Comparison of ENCODE assay signal across 26 cellular contexts in genomic region chr3:72278349-72279067, GRCh38.
A peak's percentile ranks its signal among the peaks of the same experiment; 100 is the strongest.
DNase-seq lines count a peak whose midpoint lies in the region; ATAC-seq, FAIRE-seq and TF ChIP-seq lines count a peak whose summit lies in the region.
"Had no signal": no experiment of that assay in that cellular context is flagged by ENCODE, and none has a peak within 500 bp of the region (broad histone marks: within the 10 kb centered on the region; RNA-seq: fewer than 3 reads in every experiment).

No MANE protein-coding gene starts in this region.

- H3K4me1 ChIP-seq in HepG2 (ENCODE audit: insufficient read depth, low read length) (peaks cover 10% of the 10 kb centered on the region), right lobe of liver (peaks cover 0 to 12% (median 2%) of the 10 kb centered on the region in 4 donors), sigmoid colon (peaks cover 0 to 38% (median 29%) of the 10 kb centered on the region in 4 donors)

- no TSS peak for BruUV-seq in HepG2 (replicated peaks; lab: Mats Ljungman, UMichigan)

- CTCF ChIA-PET in HepG2 (lab: Yijun Ruan, JAX; ENCODE audit: low intra/inter-chr PET ratio, low total read pairs) = no interaction called here
- CTCF ChIA-PET in activated naive CD4-positive, alpha-beta T cell treated with anti-CD3 and anti-CD28 coated beads for 36 hours (lab: Charles Lee) = interaction anchor here (0.6 to 0.9 kb wide), 3 partner anchors 11 to 1141 kb away, joined by 3 to 5 read pairs (median 3); partner anchors contain the start of gene GPR27

- DNase-seq in HepG2 (ENCODE audit: low spot score) (no peak), right lobe of liver (no peak), endothelial cell (ENCODE audit: low spot score) (no peak), sigmoid colon (no peak), DMS79 (lab: John Stamatoyannopoulos, UW) (no peak)
- DNase-seq in activated T-cell treated with anti-CD3 and anti-CD28 coated beads, Interleukin-2, amount 50 U/mL, for 1 hour = no peak
- no peak for DNase-seq in activated naive CD4-positive, alpha-beta T cell treated with anti-CD3 and anti-CD28 coated beads for 36 hours
- DNase-seq: 8988T; AML-193; C1 segment of cervical spinal cord; Calu3; CD8-positive, alpha-beta memory T cell; DMS153; GDM1; MG63; NCI-H1048; NCI-H1417 treated with DMSO at 0.1 percent for 48 hours; NCI-H187; NCI-H748 treated with DMSO at 0.1 percent for 48 hours; SIG-M5; SK-N-SH had no signal

- H3K36me3 ChIP-seq in HepG2 (replicated peaks in 1 of 2; ENCODE audit: control insufficient read depth in 1 of 2, insufficient read depth in 2 of 2, low read length in 2 of 2) (no peaks in the 10 kb centered on the region), right lobe of liver (no peaks in the 10 kb centered on the region), sigmoid colon (no peaks in the 10 kb centered on the region)
- H3K36me3 ChIP-seq: MG63 had no signal

- no peak for FAIRE-seq in HepG2 (lab: Jason Lieb, UNC)
- FAIRE-seq: GM18507, GM19239, H54 had no signal

- POLR2A ChIA-PET in HepG2 (lab: Yijun Ruan, JAX) = no interaction called here

- no peak overlapping the region for H3K27ac ChIP-seq in HepG2 (ENCODE audit: extremely low read length, insufficient read depth, low read length)
- H3K27ac ChIP-seq in right lobe of liver = no peak overlapping the region
- H3K27ac ChIP-seq in sigmoid colon = peak overlapping the region in 3 of 4 donors; percentile 65 to 77 (median 70)

- H3K27me3 Mint-ChIP-seq in endothelial cell (ENCODE audit: unreplicated experiment) = peaks cover 9% of the 10 kb centered on the region
- H3K27me3 Mint-ChIP-seq in activated naive CD4-positive, alpha-beta T cell treated with anti-CD3 and anti-CD28 coated beads for 36 hours (ENCODE audit: low read depth) = no peaks in the 10 kb centered on the region

- TF ChIP-seq RAD21 in HepG2 (CRISPR knock-in tag; IDR thresholded peaks at IDR 0.05) = no peak

- H3K36me3 Mint-ChIP-seq in endothelial cell (ENCODE audit: low read depth, unreplicated experiment) = no peaks in the 10 kb centered on the region
- peaks cover 1% of the 10 kb centered on the region for H3K36me3 Mint-ChIP-seq in activated naive CD4-positive, alpha-beta T cell treated with anti-CD3 and anti-CD28 coated beads for 36 hours (ENCODE audit: low read depth)

- TF ChIP-seq CTCF in HepG2 (CRISPR knock-in tag; IDR thresholded peaks at IDR 0.05) (no peak), right lobe of liver (IDR thresholded peaks at IDR 0.05) (no peak), endothelial cell (IDR thresholded peaks at IDR 0.05; ENCODE audit: unreplicated experiment) (no peak), sigmoid colon (IDR thresholded peaks at IDR 0.05) (no peak)

- ATAC-seq in HepG2 = no peak
- no peak for ATAC-seq in right lobe of liver
- ATAC-seq in HG03520 (IDR thresholded peaks at IDR 0.05; ENCODE audit: unreplicated experiment) = no peak
- ATAC-seq: Panc1 had no signal

- no peak overlapping the region for H3K4me3 Mint-ChIP-seq in endothelial cell (ENCODE audit: unreplicated experiment)
- H3K4me3 Mint-ChIP-seq in activated naive CD4-positive, alpha-beta T cell treated with anti-CD3 and anti-CD28 coated beads for 36 hours = no peak overlapping the region
- H3K4me3 Mint-ChIP-seq: CD8-positive, alpha-beta memory T cell had no signal

- in situ Hi-C loops in HepG2 (cut with HindIII; ENCODE audit: extremely low pct_ligation_motif_present, low pct_unique_long_range_greater_than_20kb) = no loop called here

- H3K79me2 ChIP-seq in HepG2 (ENCODE audit: insufficient read depth, low read length) = no peaks in the 10 kb centered on the region

- H3K4me3 ChIP-seq in HepG2 (replicated peaks in 1 of 3; ENCODE audit: insufficient read depth in 1 of 3, low read depth in 2 of 3, low read length in 3 of 3) (no peak overlapping the region), right lobe of liver (no peak overlapping the region), sigmoid colon (no peak overlapping the region)
- H3K4me3 ChIP-seq: MG63 had no signal

- H3K9me3 ChIP-seq in HepG2 (ENCODE audit: low read length) = no peaks in the 10 kb centered on the region
- H3K9me3 ChIP-seq in right lobe of liver = no peaks in the 10 kb centered on the region
- H3K9me3 ChIP-seq in sigmoid colon = no peaks in the 10 kb centered on the region
- H3K9me3 ChIP-seq: SK-N-SH had no signal

- H3K4me1 Mint-ChIP-seq in endothelial cell (ENCODE audit: unreplicated experiment) = peaks cover 41% of the 10 kb centered on the region
- H3K4me1 Mint-ChIP-seq in activated naive CD4-positive, alpha-beta T cell treated with anti-CD3 and anti-CD28 coated beads for 36 hours (ENCODE audit: low read depth) = peaks cover 15% of the 10 kb centered on the region

- no peaks in the 10 kb centered on the region for H4K20me1 ChIP-seq in HepG2 (ENCODE audit: insufficient read depth, low read length)

- no peak overlapping the region for H3K4me2 ChIP-seq in HepG2 (ENCODE audit: low read depth, low read length)
- H3K4me2 ChIP-seq: SK-N-SH had no signal

- no peaks in the 10 kb centered on the region for H3K9me3 Mint-ChIP-seq in endothelial cell (ENCODE audit: unreplicated experiment)
- H3K9me3 Mint-ChIP-seq in activated naive CD4-positive, alpha-beta T cell treated with anti-CD3 and anti-CD28 coated beads for 36 hours = peaks cover 6% of the 10 kb centered on the region

- no peak for TF ChIP-seq POLR2A in HepG2 (IDR thresholded peaks at IDR 0.05; ENCODE audit: insufficient read depth in 1 of 2, low read depth in 2 of 2, low read length in 2 of 2)
- TF ChIP-seq POLR2A in right lobe of liver (IDR thresholded peaks at IDR 0.05) = no peak
- no peak for TF ChIP-seq POLR2A in sigmoid colon (IDR thresholded peaks at IDR 0.05)

- no peak overlapping the region for H3K9ac ChIP-seq in HepG2 (ENCODE audit: insufficient read depth, low read depth, low read length)
- H3K9ac ChIP-seq: SK-N-SH had no signal

- TF ChIP-seq EP300 in HepG2 (IDR thresholded peaks at IDR 0.05; ENCODE audit: low read depth in 2 of 2, low read length in 2 of 2) (no peak), HepG2 (CRISPR knock-in tag; IDR thresholded peaks at IDR 0.05; ENCODE audit: borderline replicate concordance) (no peak), sigmoid colon (IDR thresholded peaks at IDR 0.05) (no peak)

- WGBS in HepG2 (ENCODE audit: low lambda C conversion rate) = 31% methylated on average over 3 of the region's 3 CpGs
- WGBS in right lobe of liver (ENCODE audit: insufficient coverage, low coverage, low lambda C conversion rate, missing lambda C conversion rate) = 89% methylated on average over 3 of the region's 3 CpGs
- 78 to 81% methylated on average over 3 of the region's 3 CpGs for WGBS in sigmoid colon, 2 donors

- H3K27ac Mint-ChIP-seq in endothelial cell (ENCODE audit: unreplicated experiment) = peak overlapping the region; percentile 74
- no peak overlapping the region for H3K27ac Mint-ChIP-seq in activated naive CD4-positive, alpha-beta T cell treated with anti-CD3 and anti-CD28 coated beads for 36 hours
- H3K27ac Mint-ChIP-seq: CD8-positive, alpha-beta memory T cell had no signal

- H2AFZ ChIP-seq in HepG2 (ENCODE audit: low read length) = no peak overlapping the region

- intact Hi-C loops in HepG2 (cut with micrococcal nuclease; ENCODE audit: unreplicated experiment) = no loop called here
- intact Hi-C loops in right lobe of liver (cut with DNase I) = no loop called here
- intact Hi-C loops in sigmoid colon (cut with DNase I) = loop anchor here (5.0 to 10.0 kb wide), 2 partner anchors 126 to 166 kb away; partner anchors contain the start of gene RYBP
- intact Hi-C loops in activated naive CD4-positive, alpha-beta T cell treated with anti-CD3 and anti-CD28 coated beads for 36 hours (cut with micrococcal nuclease) = no loop called here

- H3K27me3 ChIP-seq in HepG2 (ENCODE audit: control insufficient read depth in 1 of 2, insufficient read depth in 2 of 2, low read length in 2 of 2) (0 out of 5 replicates have a peak, but pooled peaks cover 0 to 4% of the 10 kb centered on the region in 2 experiments), right lobe of liver (no peaks in the 10 kb centered on the region), sigmoid colon (no peaks in the 10 kb centered on the region)
- H3K27me3 ChIP-seq: MG63 had no signal

TF ChIP-seq in HepG2, 621 proteins besides CTCF, POLR2A, EP300 and RAD21:
- no peak for TF ChIP-seq HHEX (CRISPR knock-in tag; IDR thresholded peaks at IDR 0.05)
- peak; percentile 63; the same call in 1 of the 2 replicates for TF ChIP-seq ZNF629 (CRISPR knock-in tag; conservative IDR thresholded peaks at IDR 0.05)

Comparison
In these comparisons a context has a peak if more than half of its experiments do, and no peak if none do; other contexts are left out.
1. H3K27ac ChIP-seq: peak in sigmoid colon (3 of 4); none in HepG2 (single experiment) and right lobe of liver (0 of 3).